8 cellular contexts compared by ENCODE assay signal in genomic region chr2:170973492-170974303, GRCh38. TPM values are rescaled to one million over a fixed set of nuclear protein-coding genes. Genes with fewer than 3 reads are reported as not detected.
A peak's percentile ranks its signal among the peaks of the same experiment; 100 is the strongest.
DNase-seq lines count a peak whose midpoint lies in the region; ATAC-seq and TF ChIP-seq lines count a peak whose summit lies in the region.

No MANE protein-coding gene starts in this region.

- H3K27ac ChIP-seq in OCI-LY7 (ENCODE audit: low read depth, low read length, poor library complexity, severe bottlenecking) (no peak overlapping the region), esophagus muscularis mucosa (replicated peaks in 1 of 4) (peak overlapping the region; percentile 83 to 89 (median 86)), muscle layer of duodenum (ENCODE audit: low read length) (no peak overlapping the region)

- H3K36me3 Mint-ChIP-seq in Calu3 (ENCODE audit: insufficient read depth, unreplicated experiment) = peaks cover 49% of the 10 kb centered on the region
- peaks cover 4% of the 10 kb centered on the region for H3K36me3 Mint-ChIP-seq in activated T-cell treated with anti-CD3 and anti-CD28 coated beads, Interleukin-2, amount 50 U/mL, for 24 hours (ENCODE audit: low read depth)

- no peaks in the 10 kb centered on the region for H4K20me1 ChIP-seq in OCI-LY7 (ENCODE audit: insufficient read depth, low read length)

- H3K36me3 ChIP-seq in OCI-LY7 (ENCODE audit: insufficient read depth, low read length) = peaks cover 3% of the 10 kb centered on the region; the same call in 1 of the 2 replicates
- H3K36me3 ChIP-seq in esophagus muscularis mucosa = no peaks in the 10 kb centered on the region
- H3K36me3 ChIP-seq in muscle layer of duodenum (ENCODE audit: control insufficient read depth in 1 of 2, insufficient read depth in 2 of 2, low read length in 2 of 2) = no peaks in the 10 kb centered on the region

- H3K4me3 ChIP-seq in OCI-LY7 (ENCODE audit: low read depth, low read length, poor library complexity, severe bottlenecking) = peak overlapping the region; percentile 70
- peak overlapping the region; percentile 79 to 90 (median 82) for H3K4me3 ChIP-seq in esophagus muscularis mucosa
- peak overlapping the region; percentile 61 to 62 for H3K4me3 ChIP-seq in muscle layer of duodenum (ENCODE audit: low read depth in 1 of 2, low read length in 2 of 2)

- H2AFZ ChIP-seq in OCI-LY7 (ENCODE audit: low read length) = peak overlapping the region; percentile 98

- H3K79me2 ChIP-seq in OCI-LY7 (ENCODE audit: insufficient read depth, low read depth, low read length) = no peaks in the 10 kb centered on the region

- no peak for TF ChIP-seq POLR2A in esophagus muscularis mucosa (IDR thresholded peaks at IDR 0.05; ENCODE audit: low read depth)

- H3K27me3 ChIP-seq in esophagus muscularis mucosa (no peaks in the 10 kb centered on the region), muscle layer of duodenum (ENCODE audit: low read depth, low read length) (no peaks in the 10 kb centered on the region)

- POLR2A ChIA-PET in OCI-LY7 (lab: Charles Lee) = interaction anchor here (0.6 to 1.5 kb wide), 4 partner anchors 12 to 510 kb away, joined by 3 read pairs; no protein-coding TSS in a partner anchor

- WGBS in esophagus muscularis mucosa = 10% methylated on average over 20 of the region's 67 CpGs

- H3K4me3 Mint-ChIP-seq in Calu3 (ENCODE audit: low read depth, unreplicated experiment) = peak overlapping the region; percentile 65
- H3K4me3 Mint-ChIP-seq in activated T-cell treated with anti-CD3 and anti-CD28 coated beads, Interleukin-2, amount 50 U/mL, for 24 hours = peak overlapping the region; percentile 75

- H3K9me2 ChIP-seq in OCI-LY7 (ENCODE audit: insufficient read depth, low read length) = no peaks in the 10 kb centered on the region

- TF ChIP-seq CTCF in Calu3 (IDR thresholded peaks at IDR 0.05; ENCODE audit: unreplicated experiment) (peak; percentile 96), OCI-LY7 (conservative IDR thresholded peaks at IDR 0.05; ENCODE audit: low read length) (peak; percentile 98), esophagus muscularis mucosa (IDR thresholded peaks at IDR 0.05) (peak; percentile 98 to 99 (median 98))

- peak overlapping the region; percentile 89 for H3K4me2 ChIP-seq in OCI-LY7 (ENCODE audit: low read length)

- peak; percentile 95 for ATAC-seq in GM19467 (IDR thresholded peaks at IDR 0.05; ENCODE audit: unreplicated experiment)

- no peak for TF ChIP-seq EP300 in esophagus muscularis mucosa (IDR thresholded peaks at IDR 0.05)

- H3K4me1 Mint-ChIP-seq in Calu3 (ENCODE audit: low read depth, unreplicated experiment) = peaks cover 18% of the 10 kb centered on the region
- peaks cover 20% of the 10 kb centered on the region for H3K4me1 Mint-ChIP-seq in activated T-cell treated with anti-CD3 and anti-CD28 coated beads, Interleukin-2, amount 50 U/mL, for 24 hours (ENCODE audit: low read depth)

- H3K9me3 Mint-ChIP-seq in Calu3 (ENCODE audit: low read depth, unreplicated experiment) = no peaks in the 10 kb centered on the region
- no peaks in the 10 kb centered on the region for H3K9me3 Mint-ChIP-seq in activated T-cell treated with anti-CD3 and anti-CD28 coated beads, Interleukin-2, amount 50 U/mL, for 24 hours

- peak; percentile 91 for DNase-seq in Calu3
- peak; percentile 33 for DNase-seq in HS-27A (ENCODE audit: low read depth)
- peak; percentile 87 for DNase-seq in OCI-LY7 (ENCODE audit: low spot score)
- peak; percentile 94 for DNase-seq in activated T-cell treated with anti-CD3 and anti-CD28 coated beads, Interleukin-2, amount 50 U/mL, for 24 hours
- DNase-seq in esophagus muscularis mucosa (ENCODE audit: extremely low spot score) = peak; percentile 94
- DNase-seq in stimulated activated CD8-positive, alpha-beta memory T cell treated with anti-CD3 and anti-CD28 coated beads, Interleukin-7, amount 100 ng/mL, for 1 hour (ENCODE audit: low read depth in 2 of 2) = peak; percentile 72 to 75

- H3K9me3 ChIP-seq in OCI-LY7 (ENCODE audit: low read length) (no peaks in the 10 kb centered on the region), esophagus muscularis mucosa (no peaks in the 10 kb centered on the region), muscle layer of duodenum (ENCODE audit: control insufficient read depth in 1 of 2, low read length in 2 of 2) (no peaks in the 10 kb centered on the region)

- CTCF ChIA-PET in Calu3 (lab: Charles Lee) = interaction anchor here (0.7 to 2.4 kb wide), 5 partner anchors 36 to 460 kb away, joined by 3 to 7 read pairs (median 3); partner anchors contain the start of genes DCAF17 and METTL8
- CTCF ChIA-PET in OCI-LY7 (lab: Charles Lee; ENCODE audit: unreplicated experiment) = interaction anchor here (0.5 to 0.7 kb wide), 2 partner anchors 12 to 293 kb away, joined by 3 read pairs; no protein-coding TSS in a partner anchor

- intact Hi-C loops in Calu3 (cut with micrococcal nuclease; ENCODE audit: unreplicated experiment) (loop anchor here (1.0 to 2.0 kb wide), 2 partner anchors 185 to 443 kb away; no protein-coding TSS in a partner anchor), OCI-LY7 (cut with micrococcal nuclease; ENCODE audit: unreplicated experiment) (loop anchor here (1.0 to 10.0 kb wide), 6 partner anchors 186 to 601 kb away; partner anchors contain the start of gene DCAF17), esophagus muscularis mucosa (cut with DNase I) (loop anchor here (2.0 to 5.0 kb wide), 4 partner anchors 185 to 549 kb away; partner anchors contain the start of genes CYBRD1, DCAF17 and METTL8)

- peak overlapping the region; percentile 70 for H3K27ac Mint-ChIP-seq in Calu3 (ENCODE audit: unreplicated experiment)
- peak overlapping the region; percentile 82 for H3K27ac Mint-ChIP-seq in activated T-cell treated with anti-CD3 and anti-CD28 coated beads, Interleukin-2, amount 50 U/mL, for 24 hours

- H3K27me3 Mint-ChIP-seq in Calu3 (ENCODE audit: unreplicated experiment) = no peaks in the 10 kb centered on the region
- H3K27me3 Mint-ChIP-seq in activated T-cell treated with anti-CD3 and anti-CD28 coated beads, Interleukin-2, amount 50 U/mL, for 24 hours = peaks cover 4% of the 10 kb centered on the region

- H3K4me1 ChIP-seq in OCI-LY7 (ENCODE audit: insufficient read depth, low read length, poor library complexity, severe bottlenecking) (peaks cover 16% of the 10 kb centered on the region), esophagus muscularis mucosa (peaks cover 5 to 21% (median 10%) of the 10 kb centered on the region in 4 donors), muscle layer of duodenum (ENCODE audit: control insufficient read depth in 1 of 2, insufficient read depth in 2 of 2, low read length in 2 of 2) (peaks cover 0 to 9% of the 10 kb centered on the region in 2 donors)

- BruUV-seq in Calu3 (replicated peaks; lab: Mats Ljungman, UMichigan) (no TSS peak), OCI-LY7 (replicated peaks; lab: Mats Ljungman, UMichigan) (no TSS peak)

RNA-seq across cellular contexts. Expression of gene GORASP2, which starts 44.6 kb away (rescaled TPM):
- total RNA-seq in Calu3 (2022) = 98.1 and 105 TPM in 2 replicates
- 30.7 and 44.2 TPM in 2 replicates for total RNA-seq in OCI-LY7 (2014; rRNA removed; shearing (Covaris generic))
- 84.8 and 94.3 TPM in 2 replicates for total RNA-seq in OCI-LY7 (2022)
- total RNA-seq in esophagus muscularis mucosa = 10 to 100 TPM; 32.6 to 54.0 (median 42.1) TPM

Comparison
In these comparisons a context has a peak if more than half of its experiments do, and no peak if none do; other contexts are left out.
1. DNase-seq: peak in every context shown above with its lines; median percentile 94 in activated T-cell treated with anti-CD3 and anti-CD28 coated beads, Interleukin-2, amount 50 U/mL, for 24 hours; 94 in esophagus muscularis mucosa; 91 in Calu3; 87 in OCI-LY7; 74 in stimulated activated CD8-positive, alpha-beta memory T cell treated with anti-CD3 and anti-CD28 coated beads, Interleukin-7, amount 100 ng/mL, for 1 hour; 33 in HS-27A.
2. H3K27ac ChIP-seq: peak in esophagus muscularis mucosa (4 of 4); none in OCI-LY7 (single experiment) and muscle layer of duodenum (single experiment).
3. Peak in every context shown above with its lines, with median percentiles within 50 percentile points of each other: CTCF ChIP-seq and H3K4me3 ChIP-seq.